27 cellular contexts compared by ENCODE assay signal in genomic region chr15:61198722-61199121, GRCh38. TPM values are rescaled to one million over a fixed set of nuclear protein-coding genes. Genes with fewer than 3 reads are reported as not detected.
A peak's percentile ranks its signal among the peaks of the same experiment; 100 is the strongest.
DNase-seq lines count a peak whose midpoint lies in the region; ATAC-seq and TF ChIP-seq lines count a peak whose summit lies in the region.
"Had no signal": no experiment of that assay in that cellular context is flagged by ENCODE, and none has a peak within 500 bp of the region (broad histone marks: within the 10 kb centered on the region; RNA-seq: fewer than 3 reads in every experiment).

No MANE protein-coding gene starts in this region.

- H3K4me1 ChIP-seq in iPS-20b (ENCODE audit: insufficient read depth, low read length) (no peaks in the 10 kb centered on the region; the same call in 1 of the 2 replicates), neural progenitor cell (peaks cover 6% of the 10 kb centered on the region)

- no peak overlapping the region for H3K4me3 Mint-ChIP-seq in stimulated activated naive CD8-positive, alpha-beta T cell treated with anti-CD3 and anti-CD28 coated beads, Interleukin-15, amount 100 ng/mL, for 72 hours
- H3K4me3 Mint-ChIP-seq in neural progenitor cell = no peak overlapping the region
- H3K4me3 Mint-ChIP-seq: B cell; CD8-positive, alpha-beta T cell had no signal

- H3K27me3 Mint-ChIP-seq in stimulated activated naive CD8-positive, alpha-beta T cell treated with anti-CD3 and anti-CD28 coated beads, Interleukin-15, amount 100 ng/mL, for 72 hours = no peaks in the 10 kb centered on the region
- peaks cover 2% of the 10 kb centered on the region for H3K27me3 Mint-ChIP-seq in neural progenitor cell (ENCODE audit: insufficient read depth, low read depth)

- H3K36me3 ChIP-seq in iPS-20b (ENCODE audit: insufficient read depth, low read depth, low read length) (no peaks in the 10 kb centered on the region), neural progenitor cell (no peaks in the 10 kb centered on the region)

- H3K27ac Mint-ChIP-seq in stimulated activated naive CD8-positive, alpha-beta T cell treated with anti-CD3 and anti-CD28 coated beads, Interleukin-15, amount 100 ng/mL, for 72 hours = peak overlapping the region; percentile 1 to 14
- no peak overlapping the region for H3K27ac Mint-ChIP-seq in neural progenitor cell
- H3K27ac Mint-ChIP-seq: B cell; CD8-positive, alpha-beta T cell had no signal

- no peaks in the 10 kb centered on the region for H3K79me2 ChIP-seq in neural progenitor cell (ENCODE audit: low read depth)

- H3K4me1 Mint-ChIP-seq in stimulated activated naive CD8-positive, alpha-beta T cell treated with anti-CD3 and anti-CD28 coated beads, Interleukin-15, amount 100 ng/mL, for 72 hours = no peaks in the 10 kb centered on the region
- peaks cover 10% of the 10 kb centered on the region for H3K4me1 Mint-ChIP-seq in neural progenitor cell
- H3K4me1 Mint-ChIP-seq: B cell had no signal

- no peak for DNase-seq in stimulated activated naive CD8-positive, alpha-beta T cell treated with anti-CD3 and anti-CD28 coated beads, Interleukin-15, amount 100 ng/mL, for 72 hours
- DNase-seq in stimulated activated naive CD8-positive, alpha-beta T cell treated with anti-CD3 and anti-CD28 coated beads, Interleukin-15, Interleukin-2, amounts not matched to agents 100 U/mL and 50 U/mL, for 24 hours = no peak
- DNase-seq in neural progenitor cell (ENCODE audit: low spot score) (peak; percentile 31), NCI-H2029 treated with DMSO at 0.1 percent for 48 hours (lab: John Stamatoyannopoulos, UW) (no peak), SKM-1 treated with dmso at 0.1 percent for 144 hours (lab: John Stamatoyannopoulos, UW; ENCODE audit: unreplicated experiment) (no peak), OCI-M1 (lab: John Stamatoyannopoulos, UW) (no peak)
- DNase-seq: CD8-positive, alpha-beta T cell; DMS 273 treated with DMSO at 0.1 percent for 48 hours; DMS79; EL; GF-D8; Karpas-422; NCI-H1105; NCI-H146; NCI-H1930; NCI-H446; NCI-H524 treated with DMSO at 0.1 percent for 48 hours; NCI-H774; SHP77 had no signal

- H3F3A ChIP-seq in neural progenitor cell (ENCODE audit: low read depth) = no peaks in the 10 kb centered on the region

- H3K4me2 ChIP-seq in neural progenitor cell = peak overlapping the region; percentile 1

- H3K9me3 Mint-ChIP-seq in stimulated activated naive CD8-positive, alpha-beta T cell treated with anti-CD3 and anti-CD28 coated beads, Interleukin-15, amount 100 ng/mL, for 72 hours = no peaks in the 10 kb centered on the region
- H3K9me3 Mint-ChIP-seq in neural progenitor cell = no peaks in the 10 kb centered on the region
- H3K9me3 Mint-ChIP-seq: CD8-positive, alpha-beta T cell had no signal

- no peaks in the 10 kb centered on the region for H3K36me3 Mint-ChIP-seq in neural progenitor cell
- H3K36me3 Mint-ChIP-seq: CD8-positive, alpha-beta T cell had no signal

- H2AFZ ChIP-seq in neural progenitor cell (replicated peaks) = no peak overlapping the region

- ATAC-seq in stimulated activated naive CD8-positive, alpha-beta T cell treated with anti-CD3 and anti-CD28 coated beads, Interleukin-15, amount 100 ng/mL, for 72 hours = no peak
- ATAC-seq in stimulated activated naive CD8-positive, alpha-beta T cell treated with anti-CD3 and anti-CD28 coated beads, Interleukin-15, Interleukin-2, amounts not matched to agents 100 U/mL and 50 U/mL, for 24 hours = no peak
- ATAC-seq in GM18909 (IDR thresholded peaks at IDR 0.05; ENCODE audit: poor library complexity, unreplicated experiment) = no peak
- ATAC-seq: CD8-positive, alpha-beta T cell; HepG2; Panc1 had no signal

- H3K9ac ChIP-seq in iPS-20b (ENCODE audit: low read depth, low read length) (peak overlapping the region; percentile 5; the same call in 1 of the 2 replicates), neural progenitor cell (no peak overlapping the region)

- H3K27me3 ChIP-seq in iPS-20b (ENCODE audit: insufficient read depth, low read length) = no peaks in the 10 kb centered on the region
- no peaks in the 10 kb centered on the region for H3K27me3 ChIP-seq in neural progenitor cell

- H3K9me3 ChIP-seq in iPS-20b (ENCODE audit: insufficient read depth, low read depth, low read length) (no peaks in the 10 kb centered on the region), neural progenitor cell (ENCODE audit: low read depth) (no peaks in the 10 kb centered on the region)

- H3K4me3 ChIP-seq in iPS-20b (ENCODE audit: low read length) (no peak overlapping the region), neural progenitor cell (no peak overlapping the region)

- no peak overlapping the region for H3K27ac ChIP-seq in iPS-20b (ENCODE audit: low read length)
- H3K27ac ChIP-seq in neural progenitor cell = no peak overlapping the region
- H3K27ac ChIP-seq: 22Rv1, C4-2B, RWPE1 had no signal

- no peak for TF ChIP-seq CTCF in neural progenitor cell (IDR thresholded peaks at IDR 0.05)

- H4K20me1 ChIP-seq in neural progenitor cell (ENCODE audit: low read depth) = no peaks in the 10 kb centered on the region

RNA-seq across cellular contexts. Expression of gene RORA, which starts 30.4 kb away (rescaled TPM):
- 12.5 and 13.8 TPM in 2 replicates for total RNA-seq in neural progenitor cell (ENCODE audit: low replicate concordance)
